1 cellular context compared by ENCODE assay signal in genomic region chr5:61599370-61600140, GRCh38.
TF ChIP-seq lines count a peak whose summit lies in the region.

No MANE protein-coding gene starts in this region.

TF ChIP-seq in H1, 55 proteins besides CTCF, POLR2A, EP300 and RAD21 (continued from another document):
- TF ChIP-seq CEBPB (IDR thresholded peaks at IDR 0.05; ENCODE audit: low read depth, low read length) = no peak
- TF ChIP-seq HDAC6 (IDR thresholded peaks at IDR 0.05; ENCODE audit: low read depth, low read length) = no peak
- TF ChIP-seq ZNF274 (IDR thresholded peaks at IDR 0.05; ENCODE audit: borderline replicate concordance, extremely low read depth, low read length) = no peak
- no peak for TF ChIP-seq CREB1 (IDR thresholded peaks at IDR 0.05)
- TF ChIP-seq TAF1 (IDR thresholded peaks at IDR 0.05; ENCODE audit: low read depth, low read length) = no peak
- TF ChIP-seq RNF2 (IDR thresholded peaks at IDR 0.05; ENCODE audit: borderline replicate concordance, low read depth, low read length, missing control alignments, poor library complexity, severe bottlenecking) = no peak
- no peak for TF ChIP-seq SP4 (IDR thresholded peaks at IDR 0.05; ENCODE audit: low read length)
- TF ChIP-seq POLR2AphosphoS5 (IDR thresholded peaks at IDR 0.05; ENCODE audit: low read depth, low read length) = no peak
- no peak for TF ChIP-seq JUN (IDR thresholded peaks at IDR 0.05; ENCODE audit: low read depth, low read length)
- TF ChIP-seq EZH2 (IDR thresholded peaks at IDR 0.05; ENCODE audit: low read depth, low read length, severe bottlenecking) = no peak
- no peak for TF ChIP-seq HDAC2 (IDR thresholded peaks at IDR 0.05; ENCODE audit: borderline replicate concordance in 1 of 2, low read depth in 2 of 2, low read length in 2 of 2)
- TF ChIP-seq KDM5A (IDR thresholded peaks at IDR 0.05; ENCODE audit: low read length) = no peak
